In the genomic region with DNA sequence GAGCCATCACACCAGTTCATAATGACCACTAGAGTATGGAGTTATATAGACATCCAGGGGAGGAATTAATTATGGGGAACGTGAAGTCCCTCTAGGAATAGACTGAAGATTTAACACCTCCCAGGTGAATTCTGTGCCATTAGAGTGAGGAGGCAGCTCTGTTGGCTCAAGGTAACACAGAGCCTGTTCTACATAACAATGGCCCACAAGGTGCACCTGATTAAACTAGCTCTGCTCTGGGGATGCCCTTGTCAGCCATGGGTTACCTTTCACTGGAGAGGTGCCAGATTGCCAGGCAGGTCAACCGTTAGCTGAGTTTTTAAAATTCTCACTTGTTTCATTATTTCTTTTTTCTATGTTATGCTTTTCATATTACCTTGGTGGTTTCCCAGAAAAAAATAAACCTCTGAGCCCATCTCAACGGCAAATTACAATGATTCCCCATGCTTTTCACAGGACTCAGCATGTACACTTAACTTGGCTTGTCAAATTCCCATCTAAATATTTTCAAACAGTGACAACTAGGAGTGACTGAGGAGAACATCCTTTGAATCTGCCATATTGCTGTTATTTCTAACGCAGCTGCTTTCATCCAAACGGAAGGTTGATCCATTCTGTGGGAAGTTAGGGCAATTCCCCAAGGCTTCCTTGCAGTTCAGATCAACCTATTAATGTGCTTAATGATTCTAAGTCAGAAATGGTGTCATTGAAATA, we compare ENCODE assay signal across 23 cellular contexts.
DNase-seq lines count a peak whose midpoint lies in the region; ATAC-seq and TF ChIP-seq lines count a peak whose summit lies in the region.
"Had no signal": no experiment of that assay in that cellular context is flagged by ENCODE, and none has a peak within 500 bp of the region (broad histone marks: within the 10 kb centered on the region; RNA-seq: fewer than 3 reads in every experiment).

No MANE protein-coding gene starts in this region.

- CTCF ChIA-PET in MCF 10A (lab: Yijun Ruan, JAX) (interaction anchor here (0.6 to 1.1 kb wide), 4 partner anchors 35 to 280 kb away, joined by 3 to 4 read pairs (median 3); no protein-coding TSS in a partner anchor), WTC11 (lab: Charles Lee) (interaction anchor here (1.0 kb wide), 2 partner anchors 30 to 162 kb away, joined by 3 to 4 read pairs; no protein-coding TSS in a partner anchor)

- ATAC-seq in WTC11 (peak; percentile 99), GM18519 (IDR thresholded peaks at IDR 0.05; ENCODE audit: low FRiP score, unreplicated experiment) (no peak)

- H3K4me1 Mint-ChIP-seq in MCF 10A (ENCODE audit: insufficient read depth, unreplicated experiment) (peaks cover 29% of the 10 kb centered on the region), WTC11 (peaks cover 35% of the 10 kb centered on the region), HFFc6 (ENCODE audit: low read depth) (no peaks in the 10 kb centered on the region)
- H3K4me1 Mint-ChIP-seq: CD8-positive, alpha-beta memory T cell had no signal

- POLR2A ChIA-PET in MCF 10A (lab: Yijun Ruan, JAX), result interaction anchor here (0.9 to 2.1 kb wide), 3 partner anchors 20 to 70 kb away, joined by 3 to 7 read pairs (median 7); no protein-coding TSS in a partner anchor
- POLR2A ChIA-PET in WTC11 (lab: Charles Lee), result interaction anchor here (0.5 kb wide), 1 partner anchor 21 kb away, joined by 3 read pairs; no protein-coding TSS in a partner anchor

- H3K36me3 ChIP-seq in breast epithelium (no peaks in the 10 kb centered on the region), colonic mucosa (no peaks in the 10 kb centered on the region)
- H3K36me3 ChIP-seq: MG63 had no signal

- no peak overlapping the region for H3K9ac ChIP-seq in colonic mucosa (ENCODE audit: low read depth in 2 of 2, low read length in 2 of 2)
- H3K9ac ChIP-seq: SK-N-SH had no signal

- H3K36me3 Mint-ChIP-seq in MCF 10A (ENCODE audit: insufficient read depth, unreplicated experiment), result peaks cover 6% of the 10 kb centered on the region
- H3K36me3 Mint-ChIP-seq in WTC11, result peaks cover 1% of the 10 kb centered on the region; the same call in 1 of the 2 replicates
- no peaks in the 10 kb centered on the region; the same call in 1 of the 2 replicates for H3K36me3 Mint-ChIP-seq in HFFc6 (ENCODE audit: low read depth)
- H3K36me3 Mint-ChIP-seq: CD8-positive, alpha-beta memory T cell had no signal

- no TSS peak for BruUV-seq in MCF 10A (replicated peaks; lab: Mats Ljungman, UMichigan)

- no peak for TF ChIP-seq POLR2A in breast epithelium (IDR thresholded peaks at IDR 0.05)

- H3K4me1 ChIP-seq in breast epithelium (no peaks in the 10 kb centered on the region), colonic mucosa (no peaks in the 10 kb centered on the region)

- DNase-seq in MCF 10A (ENCODE audit: unreplicated experiment), result no peak
- no peak for DNase-seq in breast epithelium (ENCODE audit: low spot score in 2 of 2)
- peak; percentile 33 for DNase-seq in WTC11 (ENCODE audit: low spot score)
- peak; percentile 50 for DNase-seq in iPS DF 19.7 (ENCODE audit: low read depth, low spot score)
- DNase-seq in colonic mucosa, result no peak
- DNase-seq in HFFc6, result no peak
- DNase-seq in T-helper 9 cell, result no peak
- DNase-seq: CD8-positive, alpha-beta memory T cell; GDM1; GOT3; Kasumi-1; MG63; NCI-H1436; NCI-H187 treated with DMSO at 0.1 percent for 48 hours; NCI-H2171; NCI-H446 treated with DMSO at 0.1 percent for 48 hours; NCI-H526 treated with DMSO at 0.1 percent for 48 hours; PC-9; RPMI8226; SIG-M5; SK-N-SH had no signal

- intact Hi-C loops in MCF 10A (cut with micrococcal nuclease), result no loop called here
- intact Hi-C loops in breast epithelium (cut with DNase I; ENCODE audit: low total_unique reads), result no loop called here
- intact Hi-C loops in colonic mucosa (cut with DNase I), result no loop called here

- H3K27ac Mint-ChIP-seq in MCF 10A (ENCODE audit: low read depth, unreplicated experiment) (peak overlapping the region; percentile 61), WTC11 (no peak overlapping the region), HFFc6 (no peak overlapping the region)
- H3K27ac Mint-ChIP-seq: CD8-positive, alpha-beta memory T cell had no signal

- H3K9me3 ChIP-seq in breast epithelium (no peaks in the 10 kb centered on the region), colonic mucosa (no peaks in the 10 kb centered on the region)
- H3K9me3 ChIP-seq: MG63 had no signal

- H3K27me3 Mint-ChIP-seq in MCF 10A (ENCODE audit: insufficient read depth, unreplicated experiment), result no peaks in the 10 kb centered on the region
- no peaks in the 10 kb centered on the region for H3K27me3 Mint-ChIP-seq in WTC11 (ENCODE audit: low read depth)
- H3K27me3 Mint-ChIP-seq in HFFc6 (ENCODE audit: insufficient read depth), result 0 out of 2 replicates have a peak, but pooled peaks cover 2% of the 10 kb centered on the region

- H3K27ac ChIP-seq in breast epithelium, result no peak overlapping the region
- H3K27ac ChIP-seq in colonic mucosa, result no peak overlapping the region
- H3K27ac ChIP-seq: C4-2B, PC-9 had no signal

- H3K4me3 ChIP-seq in breast epithelium (no peak overlapping the region), colonic mucosa (no peak overlapping the region)
- H3K4me3 ChIP-seq: MG63, PC-9 had no signal

- peak overlapping the region; percentile 33 for H3K4me3 Mint-ChIP-seq in MCF 10A (ENCODE audit: unreplicated experiment)
- no peak overlapping the region for H3K4me3 Mint-ChIP-seq in WTC11
- H3K4me3 Mint-ChIP-seq in HFFc6, result no peak overlapping the region
- H3K4me3 Mint-ChIP-seq: CD8-positive, alpha-beta memory T cell had no signal

- H3K27me3 ChIP-seq in breast epithelium (no peaks in the 10 kb centered on the region), colonic mucosa (no peaks in the 10 kb centered on the region)
- H3K27me3 ChIP-seq: MG63 had no signal

- H3K9me3 Mint-ChIP-seq in MCF 10A (ENCODE audit: unreplicated experiment), result no peaks in the 10 kb centered on the region
- H3K9me3 Mint-ChIP-seq in WTC11, result peaks cover 6% of the 10 kb centered on the region
- H3K9me3 Mint-ChIP-seq in HFFc6, result peaks cover 51% of the 10 kb centered on the region
- H3K9me3 Mint-ChIP-seq: CD8-positive, alpha-beta memory T cell had no signal

- TF ChIP-seq CTCF in MCF 10A (IDR thresholded peaks at IDR 0.05; ENCODE audit: unreplicated experiment) (no peak), breast epithelium (IDR thresholded peaks at IDR 0.05) (no peak), WTC11 (IDR thresholded peaks at IDR 0.05) (no peak), colonic mucosa (IDR thresholded peaks at IDR 0.05) (no peak), HFFc6 (IDR thresholded peaks at IDR 0.05) (no peak)

TF ChIP-seq in WTC11, 78 proteins besides CTCF, POLR2A, EP300 and RAD21:
- TF ChIP-seq SMAD4 (CRISPR knock-in tag; IDR thresholded peaks at IDR 0.05), result no peak
- TF ChIP-seq, protein P1, sequence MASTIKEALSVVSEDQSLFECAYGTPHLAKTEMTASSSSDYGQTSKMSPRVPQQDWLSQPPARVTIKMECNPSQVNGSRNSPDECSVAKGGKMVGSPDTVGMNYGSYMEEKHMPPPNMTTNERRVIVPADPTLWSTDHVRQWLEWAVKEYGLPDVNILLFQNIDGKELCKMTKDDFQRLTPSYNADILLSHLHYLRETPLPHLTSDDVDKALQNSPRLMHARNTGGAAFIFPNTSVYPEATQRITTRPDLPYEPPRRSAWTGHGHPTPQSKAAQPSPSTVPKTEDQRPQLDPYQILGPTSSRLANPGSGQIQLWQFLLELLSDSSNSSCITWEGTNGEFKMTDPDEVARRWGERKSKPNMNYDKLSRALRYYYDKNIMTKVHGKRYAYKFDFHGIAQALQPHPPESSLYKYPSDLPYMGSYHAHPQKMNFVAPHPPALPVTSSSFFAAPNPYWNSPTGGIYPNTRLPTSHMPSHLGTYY (CRISPR knock-in tag; IDR thresholded peaks at IDR 0.05), result no peak
- TF ChIP-seq TP53 (CRISPR knock-in tag; IDR thresholded peaks at IDR 0.05), result no peak
- TF ChIP-seq MXD4 (CRISPR knock-in tag; IDR thresholded peaks at IDR 0.05; ENCODE audit: borderline replicate concordance), result no peak
- TF ChIP-seq IRF2 (CRISPR knock-in tag; IDR thresholded peaks at IDR 0.05; ENCODE audit: borderline replicate concordance, low read depth), result no peak
- TF ChIP-seq GABPB1 (CRISPR knock-in tag; IDR thresholded peaks at IDR 0.05), result no peak
- TF ChIP-seq, protein P2, sequence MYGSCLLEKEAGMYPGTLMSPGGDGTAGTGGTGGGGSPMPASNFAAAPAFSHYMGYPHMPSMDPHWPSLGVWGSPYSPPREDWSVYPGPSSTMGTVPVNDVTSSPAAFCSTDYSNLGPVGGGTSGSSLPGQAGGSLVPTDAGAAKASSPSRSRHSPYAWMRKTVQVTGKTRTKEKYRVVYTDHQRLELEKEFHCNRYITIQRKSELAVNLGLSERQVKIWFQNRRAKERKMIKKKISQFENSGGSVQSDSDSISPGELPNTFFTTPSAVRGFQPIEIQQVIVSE (CRISPR knock-in tag; IDR thresholded peaks at IDR 0.05; ENCODE audit: borderline replicate concordance), result no peak
- TF ChIP-seq FOXK1 (CRISPR knock-in tag; IDR thresholded peaks at IDR 0.05), result no peak
- TF ChIP-seq ZNF219 (CRISPR knock-in tag; IDR thresholded peaks at IDR 0.05; ENCODE audit: borderline replicate concordance), result no peak

Comparison
In these comparisons a context has a peak if more than half of its experiments do, and no peak if none do; other contexts are left out.
1. DNase-seq: peak in WTC11 (single experiment) and iPS DF 19.7 (single experiment); none in MCF 10A (single experiment), breast epithelium (0 of 2), colonic mucosa (single experiment), HFFc6 (single experiment) and T-helper 9 cell (single experiment).